ENCODE assay signal across 21 cellular contexts in the genomic region with DNA sequence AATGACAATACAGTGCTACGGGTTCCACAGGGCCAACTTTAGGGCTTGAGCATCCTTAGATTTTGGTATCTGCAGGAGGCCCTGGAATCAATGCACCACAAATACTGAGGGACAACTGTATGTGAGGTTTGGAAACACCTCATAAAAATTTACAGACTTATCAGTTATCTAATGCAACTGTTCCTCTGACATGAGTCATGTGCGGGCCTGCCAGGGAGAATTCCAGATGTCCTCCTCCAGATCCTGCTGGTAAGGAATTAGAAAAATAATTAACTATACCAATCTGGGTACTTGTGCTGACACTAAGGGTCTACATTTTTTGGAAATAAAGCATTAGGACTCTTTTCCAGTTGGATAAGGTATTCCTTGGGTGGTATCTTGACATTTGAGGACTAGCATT.
DNase-seq lines count a peak whose midpoint lies in the region; ATAC-seq, FAIRE-seq and TF ChIP-seq lines count a peak whose summit lies in the region.
"Had no signal": no experiment of that assay in that cellular context is flagged by ENCODE, and none has a peak within 500 bp of the region (broad histone marks: within the 10 kb centered on the region; RNA-seq: fewer than 3 reads in every experiment).

No MANE protein-coding gene starts in this region.

- peak overlapping the region; percentile 70 for H3K4me2 ChIP-seq in PC-3 (ENCODE audit: low read length)
- H3K4me2 ChIP-seq in HepG2 (ENCODE audit: low read depth, low read length) = no peak overlapping the region

- TF ChIP-seq RAD21 in HepG2 (CRISPR knock-in tag; IDR thresholded peaks at IDR 0.05) = no peak

- in situ Hi-C loops in HepG2 (cut with HindIII; ENCODE audit: extremely low pct_ligation_motif_present, low pct_unique_long_range_greater_than_20kb) = no loop called here

- CTCF ChIA-PET in PC-3 (lab: Charles Lee) (no interaction called here), HepG2 (lab: Yijun Ruan, JAX; ENCODE audit: low intra/inter-chr PET ratio, low total read pairs) (no interaction called here)

- H3K9me3 ChIP-seq in PC-3 (ENCODE audit: low read length) (no peaks in the 10 kb centered on the region), HepG2 (ENCODE audit: low read length) (no peaks in the 10 kb centered on the region)
- H3K9me3 ChIP-seq: HAP-1, neutrophil, sigmoid colon had no signal

- DNase-seq in EL (peak; percentile 45), PC-3 (peak; percentile 86), choroid plexus epithelial cell (ENCODE audit: low read depth) (peak; percentile 50), omental fat pad (ENCODE audit: low spot score) (no peak), midbrain (lab: John Stamatoyannopoulos, UW) (no peak), HepG2 (ENCODE audit: low spot score) (no peak)
- DNase-seq: activated T-cell treated with anti-CD3 and anti-CD28 coated beads, Interleukin-2, amount 50 U/mL, for 24 hours; cerebellar nuclear complex; heart right ventricle; KBM-7; kidney; NCI-H1436; sigmoid colon; stimulated activated CD4-positive, alpha-beta T cell treated with anti-CD3 and anti-CD28 coated beads, Interleukin-4, amount 100 ng/mL, for 1 hour; stimulated activated CD8-positive, alpha-beta memory T cell treated with anti-CD3 and anti-CD28 coated beads, Interleukin-4, amount 100 ng/mL, for 48 hours had no signal

- TF ChIP-seq POLR2A in HepG2 (IDR thresholded peaks at IDR 0.05; ENCODE audit: insufficient read depth in 1 of 2, low read depth in 2 of 2, low read length in 2 of 2) = no peak

- H3K9ac ChIP-seq in PC-3 (ENCODE audit: low read length) (peak overlapping the region; percentile 59), HepG2 (ENCODE audit: insufficient read depth, low read depth, low read length) (no peak overlapping the region)

- POLR2A ChIA-PET in PC-3 (lab: Charles Lee; ENCODE audit: unreplicated experiment) (interaction anchor here (0.6 kb wide), 1 partner anchor 368 kb away, joined by 7 read pairs; no protein-coding TSS in a partner anchor), HepG2 (lab: Yijun Ruan, JAX) (no interaction called here)

- FAIRE-seq in HepG2 (lab: Jason Lieb, UNC) = no peak
- FAIRE-seq: GM12878, kidney had no signal

- BruUV-seq in PC-3 (replicated peaks; lab: Mats Ljungman, UMichigan) = no TSS peak
- no TSS peak for BruUV-seq in HepG2 (replicated peaks; lab: Mats Ljungman, UMichigan)

- H3K27ac ChIP-seq in PC-3 (ENCODE audit: low read length) = peak overlapping the region; percentile 92
- no peak overlapping the region for H3K27ac ChIP-seq in HepG2 (ENCODE audit: extremely low read length, insufficient read depth, low read length)
- H3K27ac ChIP-seq: heart right ventricle, neutrophil had no signal

- H3K4me1 ChIP-seq in PC-3 (ENCODE audit: insufficient read depth, low read length) (peaks cover 53% of the 10 kb centered on the region), HepG2 (ENCODE audit: insufficient read depth, low read length) (no peaks in the 10 kb centered on the region)

- H3K4me3 ChIP-seq in PC-3 (ENCODE audit: low read length) (peak overlapping the region; percentile 20; the same call in 1 of the 2 replicates), choroid plexus epithelial cell (ENCODE audit: low read depth, low read length) (no peak overlapping the region), HepG2 (replicated peaks in 1 of 3; ENCODE audit: insufficient read depth in 1 of 3, low read depth in 2 of 3, low read length in 3 of 3) (no peak overlapping the region)
- H3K4me3 ChIP-seq: GM12878, HAP-1, heart right ventricle, sigmoid colon had no signal

- no peak for TF ChIP-seq CTCF in PC-3 (conservative IDR thresholded peaks at IDR 0.05; ENCODE audit: low read depth, low read length)
- no peak for TF ChIP-seq CTCF in choroid plexus epithelial cell (conservative IDR thresholded peaks at IDR 0.05; ENCODE audit: low read depth, low read length)
- TF ChIP-seq CTCF in omental fat pad (IDR thresholded peaks at IDR 0.05) = no peak
- no peak for TF ChIP-seq CTCF in HepG2 (CRISPR knock-in tag; IDR thresholded peaks at IDR 0.05)

- ATAC-seq in PC-3 (peak; percentile 74), omental fat pad (ENCODE audit: low FRiP score) (peak; percentile 67), HG03520 (IDR thresholded peaks at IDR 0.05; ENCODE audit: unreplicated experiment) (no peak), HG03095 (IDR thresholded peaks at IDR 0.05; ENCODE audit: unreplicated experiment) (no peak), HepG2 (no peak)
- ATAC-seq: activated naive CD4-positive, alpha-beta T cell treated with anti-CD3 and anti-CD28 coated beads, Interleukin-2, amount 50 U/mL, for 72 hours; GM12878; heart right ventricle had no signal

- no peaks in the 10 kb centered on the region; the same call in 1 of the 2 replicates for H3K9me2 ChIP-seq in PC-3 (replicated peaks; ENCODE audit: low read length)

- H3K27me3 ChIP-seq in PC-3 (ENCODE audit: low read length) (no peaks in the 10 kb centered on the region), HepG2 (ENCODE audit: control insufficient read depth in 1 of 2, insufficient read depth in 2 of 2, low read length in 2 of 2) (no peaks in the 10 kb centered on the region)
- H3K27me3 ChIP-seq: heart right ventricle, sigmoid colon had no signal

- 32% methylated on average over 2 of the region's 2 CpGs for whole genome bisulfite sequencing in HepG2 (ENCODE audit: low lambda C conversion rate)

- TF ChIP-seq EP300 in HepG2 (IDR thresholded peaks at IDR 0.05; ENCODE audit: low read depth in 2 of 2, low read length in 2 of 2) (no peak), HepG2 (CRISPR knock-in tag; IDR thresholded peaks at IDR 0.05; ENCODE audit: borderline replicate concordance) (no peak)

- intact Hi-C loops in PC-3 (cut with micrococcal nuclease) = loop anchor here (1.0 to 5.0 kb wide), 4 partner anchors 19 to 160 kb away; no protein-coding TSS in a partner anchor
- intact Hi-C loops in HepG2 (cut with micrococcal nuclease; ENCODE audit: unreplicated experiment) = no loop called here

- no peak overlapping the region for H2AFZ ChIP-seq in PC-3 (ENCODE audit: low read length)
- H2AFZ ChIP-seq in HepG2 (ENCODE audit: low read length) = no peak overlapping the region

- H3K36me3 ChIP-seq in PC-3 (ENCODE audit: low read depth, low read length) (no peaks in the 10 kb centered on the region), HepG2 (replicated peaks in 1 of 2; ENCODE audit: control insufficient read depth in 1 of 2, insufficient read depth in 2 of 2, low read length in 2 of 2) (no peaks in the 10 kb centered on the region)
- H3K36me3 ChIP-seq: HAP-1, heart right ventricle, neutrophil, sigmoid colon had no signal

- peaks cover 4% of the 10 kb centered on the region for H3F3A ChIP-seq in PC-3 (ENCODE audit: low read length, unreplicated experiment)

- H3K79me2 ChIP-seq in PC-3 (ENCODE audit: low read length) (no peaks in the 10 kb centered on the region), HepG2 (ENCODE audit: insufficient read depth, low read length) (no peaks in the 10 kb centered on the region)

- H4K20me1 ChIP-seq in PC-3 (ENCODE audit: low read length) (no peaks in the 10 kb centered on the region), HepG2 (ENCODE audit: insufficient read depth, low read length) (no peaks in the 10 kb centered on the region)

TF ChIP-seq in HepG2, 621 proteins besides CTCF, POLR2A, EP300 and RAD21:
- TF ChIP-seq, protein P1, sequence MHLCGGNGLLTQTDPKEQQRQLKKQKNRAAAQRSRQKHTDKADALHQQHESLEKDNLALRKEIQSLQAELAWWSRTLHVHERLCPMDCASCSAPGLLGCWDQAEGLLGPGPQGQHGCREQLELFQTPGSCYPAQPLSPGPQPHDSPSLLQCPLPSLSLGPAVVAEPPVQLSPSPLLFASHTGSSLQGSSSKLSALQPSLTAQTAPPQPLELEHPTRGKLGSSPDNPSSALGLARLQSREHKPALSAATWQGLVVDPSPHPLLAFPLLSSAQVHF (CRISPR knock-in tag; IDR thresholded peaks at IDR 0.05) = no peak
- TF ChIP-seq MTF2 (CRISPR knock-in tag; IDR thresholded peaks at IDR 0.05; ENCODE audit: borderline replicate concordance) (no peak), ZFP37 (CRISPR knock-in tag; IDR thresholded peaks at IDR 0.05; ENCODE audit: borderline replicate concordance) (no peak), ZNF766 (CRISPR knock-in tag; IDR thresholded peaks at IDR 0.05; ENCODE audit: borderline replicate concordance) (no peak), ZNF652 (CRISPR knock-in tag; IDR thresholded peaks at IDR 0.05; ENCODE audit: borderline replicate concordance, low read depth) (no peak), ZFP36 (IDR thresholded peaks at IDR 0.05; ENCODE audit: borderline replicate concordance, low read depth, low read length, partially characterized antibody) (no peak), RXRB (CRISPR knock-in tag; IDR thresholded peaks at IDR 0.05; ENCODE audit: borderline replicate concordance) (no peak), MAZ (IDR thresholded peaks at IDR 0.05; ENCODE audit: borderline replicate concordance, low read depth, low read length) (no peak), MAZ (CRISPR knock-in tag; IDR thresholded peaks at IDR 0.05; ENCODE audit: low read depth) (no peak), HDAC2 (CRISPR knock-in tag; IDR thresholded peaks at IDR 0.05) (no peak)
- TF ChIP-seq, protein P2, sequence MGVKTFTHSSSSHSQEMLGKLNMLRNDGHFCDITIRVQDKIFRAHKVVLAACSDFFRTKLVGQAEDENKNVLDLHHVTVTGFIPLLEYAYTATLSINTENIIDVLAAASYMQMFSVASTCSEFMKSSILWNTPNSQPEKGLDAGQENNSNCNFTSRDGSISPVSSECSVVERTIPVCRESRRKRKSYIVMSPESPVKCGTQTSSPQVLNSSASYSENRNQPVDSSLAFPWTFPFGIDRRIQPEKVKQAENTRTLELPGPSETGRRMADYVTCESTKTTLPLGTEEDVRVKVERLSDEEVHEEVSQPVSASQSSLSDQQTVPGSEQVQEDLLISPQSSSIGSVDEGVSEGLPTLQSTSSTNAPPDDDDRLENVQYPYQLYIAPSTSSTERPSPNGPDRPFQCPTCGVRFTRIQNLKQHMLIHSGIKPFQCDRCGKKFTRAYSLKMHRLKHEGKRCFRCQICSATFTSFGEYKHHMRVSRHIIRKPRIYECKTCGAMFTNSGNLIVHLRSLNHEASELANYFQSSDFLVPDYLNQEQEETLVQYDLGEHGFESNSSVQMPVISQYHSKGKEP (CRISPR knock-in tag; IDR thresholded peaks at IDR 0.05) = no peak
- TF ChIP-seq, protein P3, sequence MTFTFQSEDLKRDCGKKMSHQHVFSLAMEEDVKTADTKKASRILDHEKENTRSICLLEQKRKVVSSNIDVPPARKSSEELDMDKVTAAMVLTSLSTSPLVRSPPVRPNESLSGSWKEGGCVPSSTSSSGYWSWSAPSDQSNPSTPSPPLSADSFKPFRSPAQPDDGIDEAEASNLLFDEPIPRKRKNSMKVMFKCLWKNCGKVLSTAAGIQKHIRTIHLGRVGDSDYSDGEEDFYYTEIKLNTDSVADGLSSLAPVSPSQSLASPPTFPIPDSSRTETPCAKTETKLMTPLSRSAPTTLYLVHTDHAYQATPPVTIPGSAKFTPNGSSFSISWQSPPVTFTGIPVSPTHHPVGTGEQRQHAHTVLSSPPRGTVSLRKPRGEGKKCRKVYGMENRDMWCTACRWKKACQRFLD (CRISPR knock-in tag; IDR thresholded peaks at IDR 0.05; ENCODE audit: borderline replicate concordance) = no peak

Comparison
In these comparisons a context has a peak if more than half of its experiments do, and no peak if none do; other contexts are left out.
1. DNase-seq: peak in EL (single experiment), PC-3 (single experiment) and choroid plexus epithelial cell (single experiment); none in omental fat pad (single experiment), midbrain (single experiment) and HepG2 (single experiment).
2. ATAC-seq: peak in PC-3 (single experiment) and omental fat pad (single experiment); none in HG03520 (single experiment), HG03095 (single experiment) and HepG2 (single experiment).